14 cellular contexts compared by ENCODE assay signal in the genomic region with DNA sequence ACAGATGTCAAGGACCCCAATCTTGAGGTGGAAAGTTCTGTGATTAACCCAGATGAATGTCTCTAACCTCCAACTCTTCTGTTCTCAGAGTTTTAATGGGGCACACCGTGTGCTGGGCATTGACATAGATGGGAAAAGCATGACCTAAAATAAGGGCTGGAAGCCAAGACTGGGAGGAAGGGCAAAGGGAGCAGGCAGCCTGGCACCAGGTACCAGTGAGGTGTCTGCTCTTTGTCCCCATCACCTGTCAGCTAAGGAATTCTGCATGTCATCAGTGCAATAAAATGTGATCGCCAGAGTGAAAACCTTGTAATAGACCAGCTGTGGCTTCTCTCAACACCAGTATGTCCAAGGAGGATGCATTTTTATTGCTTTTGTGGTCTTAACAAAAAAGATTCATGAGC.
A peak's percentile ranks its signal among the peaks of the same experiment; 100 is the strongest.
DNase-seq lines count a peak whose midpoint lies in the region; ATAC-seq and TF ChIP-seq lines count a peak whose summit lies in the region.
"Had no signal": no experiment of that assay in that cellular context is flagged by ENCODE, and none has a peak within 500 bp of the region (broad histone marks: within the 10 kb centered on the region; RNA-seq: fewer than 3 reads in every experiment).

No MANE protein-coding gene starts in this region.

- H3K36me3 ChIP-seq in gastroesophageal sphincter = no peaks in the 10 kb centered on the region
- peaks cover 0 to 7% of the 10 kb centered on the region in 2 donors for H3K36me3 ChIP-seq in muscle layer of duodenum (ENCODE audit: control insufficient read depth in 1 of 2, insufficient read depth in 2 of 2, low read length in 2 of 2)
- H3K36me3 ChIP-seq: lower lobe of right lung, Peyer's patch had no signal

- peak in 1 of 2 donors; percentile 15 for TF ChIP-seq POLR2A in gastroesophageal sphincter (IDR thresholded peaks at IDR 0.05)

- peak; percentile 67 for ATAC-seq in gastroesophageal sphincter
- ATAC-seq in GM21515 (IDR thresholded peaks at IDR 0.05; ENCODE audit: unreplicated experiment) = no peak
- no peak for ATAC-seq in HG03354 (IDR thresholded peaks at IDR 0.05; ENCODE audit: poor library complexity, severe bottlenecking, unreplicated experiment)
- no peak for ATAC-seq in HG03108 (IDR thresholded peaks at IDR 0.05; ENCODE audit: unreplicated experiment)
- ATAC-seq: lower lobe of right lung had no signal

- no peak for TF ChIP-seq CTCF in gastroesophageal sphincter (IDR thresholded peaks at IDR 0.05)

- H3K4me1 ChIP-seq in gastroesophageal sphincter (peaks cover 22 to 95% (median 30%) of the 10 kb centered on the region in 3 donors), muscle layer of duodenum (ENCODE audit: control insufficient read depth in 1 of 2, insufficient read depth in 2 of 2, low read length in 2 of 2) (peaks cover 18 to 22% of the 10 kb centered on the region in 2 donors)

- no peak overlapping the region for H3K4me3 ChIP-seq in gastroesophageal sphincter
- no peak overlapping the region for H3K4me3 ChIP-seq in muscle layer of duodenum (ENCODE audit: low read depth in 1 of 2, low read length in 2 of 2)
- H3K4me3 ChIP-seq: lower lobe of right lung, Peyer's patch had no signal

- TF ChIP-seq EP300 in gastroesophageal sphincter (IDR thresholded peaks at IDR 0.05) = peak; percentile 98

- H3K9me3 ChIP-seq in gastroesophageal sphincter (no peaks in the 10 kb centered on the region), muscle layer of duodenum (ENCODE audit: control insufficient read depth in 1 of 2, low read length in 2 of 2) (no peaks in the 10 kb centered on the region)
- H3K9me3 ChIP-seq: lower lobe of right lung, Peyer's patch had no signal

- no peaks in the 10 kb centered on the region for H3K27me3 ChIP-seq in gastroesophageal sphincter
- H3K27me3 ChIP-seq in muscle layer of duodenum (ENCODE audit: low read depth, low read length) = no peaks in the 10 kb centered on the region
- H3K27me3 ChIP-seq: Peyer's patch had no signal

- WGBS in gastroesophageal sphincter (ENCODE audit: low coverage in 1 of 2), 2 donors = 29 to 50% methylated on average over 1 to 2 of the region's 2 CpGs

- peak overlapping the region; percentile 89 to 96 (median 95) for H3K27ac ChIP-seq in gastroesophageal sphincter
- H3K27ac ChIP-seq in muscle layer of duodenum (ENCODE audit: low read length) = peak overlapping the region; percentile 84
- H3K27ac ChIP-seq: lower lobe of right lung had no signal

- DNase-seq in NCI-H2171 treated with DMSO at 0.1 percent for 48 hours (lab: John Stamatoyannopoulos, UW) = peak; percentile 20
- no peak for DNase-seq in NCI-H2171 (lab: John Stamatoyannopoulos, UW)
- no peak for DNase-seq in NCI-H2029 treated with DMSO at 0.1 percent for 48 hours (lab: John Stamatoyannopoulos, UW)
- DNase-seq: activated CD8-positive, alpha-beta memory T cell treated with anti-CD3 and anti-CD28 coated beads, Interleukin-2, amount 50 U/mL, for 48 hours; activated naive CD8-positive, alpha-beta T cell treated with anti-CD3 and anti-CD28 coated beads, Interleukin-2, amount 10 ng/mL, durations not matched to agents 7 days and 5 days; H7; lower lobe of right lung; NCI-H2107 had no signal
